Comparison of ENCODE assay signal across 8 cellular contexts in genomic region chr2:237714690-237715458, GRCh38.
DNase-seq lines count a peak whose midpoint lies in the region; ATAC-seq, FAIRE-seq and TF ChIP-seq lines count a peak whose summit lies in the region.

No MANE protein-coding gene starts in this region.

- H3K9me3 Mint-ChIP-seq in IgD-negative memory B cell = no peaks in the 10 kb centered on the region
- H3K9me3 Mint-ChIP-seq in stimulated activated naive CD8-positive, alpha-beta T cell treated with anti-CD3 and anti-CD28 coated beads, Interleukin-15, amount 100 ng/mL, for 72 hours = no peaks in the 10 kb centered on the region

- DNase-seq in bronchial epithelial cell (ENCODE audit: low read depth) = peak; percentile 64
- no peak for DNase-seq in left lobe of liver (ENCODE audit: low spot score)
- no peak for DNase-seq in stimulated activated naive CD8-positive, alpha-beta T cell treated with anti-CD3 and anti-CD28 coated beads, Interleukin-15, amount 100 ng/mL, for 72 hours
- no peak for DNase-seq in NCI-H748 treated with DMSO at 0.1 percent for 48 hours (lab: John Stamatoyannopoulos, UW)
- DNase-seq in central memory CD4-positive, alpha-beta T cell = no peak

- ATAC-seq in left lobe of liver (peak; percentile 53), HG03520 (IDR thresholded peaks at IDR 0.05; ENCODE audit: unreplicated experiment) (no peak), GM19324 (IDR thresholded peaks at IDR 0.05; ENCODE audit: low FRiP score, unreplicated experiment) (no peak)
- no peak for ATAC-seq in stimulated activated naive CD8-positive, alpha-beta T cell treated with anti-CD3 and anti-CD28 coated beads, Interleukin-15, amount 100 ng/mL, for 72 hours

- no peak overlapping the region for H3K4me3 Mint-ChIP-seq in IgD-negative memory B cell
- H3K4me3 Mint-ChIP-seq in stimulated activated naive CD8-positive, alpha-beta T cell treated with anti-CD3 and anti-CD28 coated beads, Interleukin-15, amount 100 ng/mL, for 72 hours = peak overlapping the region; percentile 5 to 14

- peaks cover 13% of the 10 kb centered on the region for H3K36me3 ChIP-seq in bronchial epithelial cell (ENCODE audit: control insufficient read depth, insufficient read depth, low read length)

- no peak for FAIRE-seq in bronchial epithelial cell (lab: Jason Lieb, UNC)

- H3K4me1 Mint-ChIP-seq in IgD-negative memory B cell = peaks cover 27 to 44% (median 36%) of the 10 kb centered on the region in 3 donors
- peaks cover 62% of the 10 kb centered on the region for H3K4me1 Mint-ChIP-seq in stimulated activated naive CD8-positive, alpha-beta T cell treated with anti-CD3 and anti-CD28 coated beads, Interleukin-15, amount 100 ng/mL, for 72 hours

- peak overlapping the region in 2 of 3 donors; percentile 14 to 48 for H3K27ac Mint-ChIP-seq in IgD-negative memory B cell
- H3K27ac Mint-ChIP-seq in stimulated activated naive CD8-positive, alpha-beta T cell treated with anti-CD3 and anti-CD28 coated beads, Interleukin-15, amount 100 ng/mL, for 72 hours = no peak overlapping the region

- H3K27me3 ChIP-seq in bronchial epithelial cell (ENCODE audit: control insufficient read depth, insufficient read depth, low read length) = no peaks in the 10 kb centered on the region

- no peaks in the 10 kb centered on the region for H3K27me3 Mint-ChIP-seq in IgD-negative memory B cell
- no peaks in the 10 kb centered on the region for H3K27me3 Mint-ChIP-seq in stimulated activated naive CD8-positive, alpha-beta T cell treated with anti-CD3 and anti-CD28 coated beads, Interleukin-15, amount 100 ng/mL, for 72 hours

- TF ChIP-seq CTCF in bronchial epithelial cell (IDR thresholded peaks at IDR 0.05; ENCODE audit: insufficient read depth, low read length, severe bottlenecking) = no peak

- H3K4me3 ChIP-seq in bronchial epithelial cell (ENCODE audit: low read depth, low read length) = no peak overlapping the region

- H3K36me3 Mint-ChIP-seq in IgD-negative memory B cell = no peaks in the 10 kb centered on the region

Comparison
In these comparisons a context has a peak if more than half of its experiments do, and no peak if none do; other contexts are left out.
1. H3K27ac Mint-ChIP-seq: peak in IgD-negative memory B cell (2 of 3); none in stimulated activated naive CD8-positive, alpha-beta T cell treated with anti-CD3 and anti-CD28 coated beads, Interleukin-15, amount 100 ng/mL, for 72 hours (0 of 2).
2. H3K4me3 Mint-ChIP-seq: peak in stimulated activated naive CD8-positive, alpha-beta T cell treated with anti-CD3 and anti-CD28 coated beads, Interleukin-15, amount 100 ng/mL, for 72 hours (2 of 2); none in IgD-negative memory B cell (0 of 4).